ENCODE assay signal across 8 cellular contexts in genomic region chr1:17438176-17438976, GRCh38. TPM values are rescaled to one million over a fixed set of nuclear protein-coding genes. Genes with fewer than 3 reads are reported as not detected.
A peak's percentile ranks its signal among the peaks of the same experiment; 100 is the strongest.
DNase-seq lines count a peak whose midpoint lies in the region; ATAC-seq and TF ChIP-seq lines count a peak whose summit lies in the region.

No MANE protein-coding gene starts in this region.

- TF ChIP-seq CTCF in prostate gland (IDR thresholded peaks at IDR 0.05) (no peak), vagina (IDR thresholded peaks at IDR 0.05) (no peak)

- 0 to 1% (median 0%) methylated on average over 60 to 81 of the region's 81 CpGs for WGBS in adipose tissue, 3 donors
- WGBS in prostate gland, result under 1% methylated on average over 57 of the region's 81 CpGs

- intact Hi-C loops in left ventricle myocardium superior (cut with micrococcal nuclease), result no loop called here
- intact Hi-C loops in prostate gland (cut with DNase I), result loop anchor here (2.0 kb wide), 1 partner anchor 14 kb away; no protein-coding TSS in a partner anchor
- intact Hi-C loops in vagina (cut with DNase I), result no loop called here

- no peaks in the 10 kb centered on the region for H3K36me3 ChIP-seq in prostate gland
- no peaks in the 10 kb centered on the region for H3K36me3 ChIP-seq in vagina

- CTCF ChIA-PET in T-cell (lab: Charles Lee), result no interaction called here

- H3K9me3 Mint-ChIP-seq in T-cell, result no peaks in the 10 kb centered on the region

- peaks cover 46 to 54% (median 52%) of the 10 kb centered on the region in 3 donors for H3K4me1 Mint-ChIP-seq in T-cell

- ATAC-seq in GM19467 (IDR thresholded peaks at IDR 0.05; ENCODE audit: unreplicated experiment), result peak; percentile 40
- ATAC-seq in T-cell (replicated peaks in 1 of 4), result peak; percentile 25 to 59 (median 37)
- peak; percentile 51 for ATAC-seq in left ventricle myocardium superior

- peaks cover 3% of the 10 kb centered on the region for H3K36me3 Mint-ChIP-seq in T-cell

- DNase-seq in CD1c-positive myeloid dendritic cell (ENCODE audit: extremely low spot score) (peak; percentile 94), KG1 (lab: John Stamatoyannopoulos, UW) (peak; percentile 65), T-cell (peak in 33 of 34 experiments; percentile 14 to 63 (median 40)), left ventricle myocardium superior (peak; percentile 79), prostate gland (ENCODE audit: low spot score) (peak; percentile 54), vagina (ENCODE audit: extremely low spot score in 2 of 2) (no peak)

- peak overlapping the region; percentile 63 to 68 for H3K4me3 ChIP-seq in prostate gland
- peak overlapping the region; percentile 79 to 90 for H3K4me3 ChIP-seq in vagina

- H3K27ac ChIP-seq in adipose tissue (ENCODE audit: low read depth, low read length), result peak overlapping the region; percentile 24
- H3K27ac ChIP-seq in prostate gland, result peak overlapping the region; percentile 75 to 81
- peak overlapping the region; percentile 89 for H3K27ac ChIP-seq in vagina

- H3K27me3 Mint-ChIP-seq in T-cell, result no peaks in the 10 kb centered on the region

- POLR2A ChIA-PET in T-cell (lab: Charles Lee), result no interaction called here

- H3K9me3 ChIP-seq in prostate gland, result no peaks in the 10 kb centered on the region
- H3K9me3 ChIP-seq in vagina, result no peaks in the 10 kb centered on the region

- H3K27me3 ChIP-seq in prostate gland (replicated peaks; ENCODE audit: insufficient read depth) (no peaks in the 10 kb centered on the region), vagina (no peaks in the 10 kb centered on the region)

- peaks cover 6% of the 10 kb centered on the region for H3K4me1 ChIP-seq in prostate gland (replicated peaks)
- H3K4me1 ChIP-seq in vagina, result peaks cover 43% of the 10 kb centered on the region

- peak overlapping the region; percentile 88 to 95 for H3K27ac Mint-ChIP-seq in T-cell

- H3K4me3 Mint-ChIP-seq in T-cell, result peak overlapping the region; percentile 90 to 97 (median 96)

- TF ChIP-seq POLR2A in prostate gland (IDR thresholded peaks at IDR 0.05) (no peak), vagina (IDR thresholded peaks at IDR 0.05) (no peak)

RNA-seq across cellular contexts. Expression of gene RCC2, which starts 1.1 kb away (rescaled TPM):
- 10 to 100 TPM; 35.9 to 53.5 (median 50.4) TPM for total RNA-seq in T-cell
- polyA plus RNA-seq in adipose tissue, result 10 to 100 TPM; 11.2 to 25.9 (median 19.6) TPM
- 11.6 TPM for total RNA-seq in left ventricle myocardium superior
- total RNA-seq in prostate gland, result 10 to 100 TPM; 42.6 to 65.4 TPM
- 31.2 TPM for total RNA-seq in vagina

Comparison
In these comparisons a context has a peak if more than half of its experiments do, and no peak if none do; other contexts are left out.
1. DNase-seq: peak in CD1c-positive myeloid dendritic cell (single experiment), KG1 (single experiment), T-cell (33 of 34), left ventricle myocardium superior (single experiment) and prostate gland (single experiment); none in vagina (0 of 2).
2. H3K27ac ChIP-seq: peak in every context shown above with its lines; median percentile 89 in vagina; 78 in prostate gland; 24 in adipose tissue.
3. Peak in every context shown above with its lines, with median percentiles within 50 percentile points of each other: ATAC-seq.